Comparison of ENCODE assay signal across 10 cellular contexts in the genomic region with DNA sequence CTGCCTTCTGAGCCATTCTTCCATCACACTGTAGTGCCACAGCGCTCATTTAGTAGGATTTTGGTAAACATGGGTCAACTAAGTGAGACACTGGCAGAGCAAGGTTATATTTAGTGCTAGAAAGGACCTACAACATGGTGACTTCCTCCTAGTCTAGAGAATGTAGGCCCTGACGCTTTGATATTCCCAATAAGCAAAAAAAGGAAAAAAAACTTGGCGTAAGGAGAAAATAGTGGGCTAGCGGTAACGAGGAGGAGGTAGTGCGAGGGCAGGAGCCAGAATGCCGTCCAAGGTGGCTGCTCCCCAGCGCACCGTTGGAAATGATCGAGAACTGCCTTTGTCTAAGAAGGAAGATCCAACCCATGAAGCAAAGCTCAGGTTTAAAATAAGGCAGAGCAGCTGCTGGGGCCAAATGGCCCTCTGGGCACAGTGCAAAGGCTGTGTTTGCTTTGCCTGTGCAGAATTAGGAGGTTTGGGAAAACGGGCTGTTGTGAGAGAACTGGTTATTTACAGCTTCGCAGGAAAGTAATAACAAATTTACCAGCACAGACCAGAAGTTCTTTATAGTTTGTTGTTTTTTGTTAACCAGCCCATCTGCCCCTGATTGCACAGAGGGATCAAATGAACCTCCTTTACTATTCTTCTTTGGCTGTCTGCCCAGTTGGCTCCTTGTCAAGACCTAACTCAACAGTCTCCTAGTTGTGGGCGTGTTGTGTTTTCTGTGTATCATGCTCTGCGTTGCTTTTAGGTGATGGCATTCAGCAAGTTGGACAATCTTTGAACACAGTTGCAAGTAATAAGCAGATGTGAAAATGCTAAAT.
DNase-seq lines count a peak whose midpoint lies in the region; ATAC-seq, FAIRE-seq and TF ChIP-seq lines count a peak whose summit lies in the region.
"Had no signal": no experiment of that assay in that cellular context is flagged by ENCODE, and none has a peak within 500 bp of the region (broad histone marks: within the 10 kb centered on the region; RNA-seq: fewer than 3 reads in every experiment).

No MANE protein-coding gene starts in this region.

- H3K56ac ChIP-seq in H9 (ENCODE audit: insufficient read length, low read depth, low read length): no peak overlapping the region

- intact Hi-C loops in spleen (cut with DNase I; ENCODE audit: low total_unique reads): no loop called here

- no peak overlapping the region for H4K8ac ChIP-seq in H9 (replicated peaks; ENCODE audit: insufficient read length, low read depth, low read length)

- H3K18ac ChIP-seq in H9 (ENCODE audit: insufficient read length, low read depth, low read length): no peak overlapping the region

- H3K9me3 ChIP-seq in mucosa of rectum (ENCODE audit: control insufficient read depth in 2 of 2, low read length in 2 of 2): no peaks in the 10 kb centered on the region
- H3K9me3 ChIP-seq in H9 (ENCODE audit: control insufficient read depth, low read depth, low read length): no peaks in the 10 kb centered on the region
- H3K9me3 ChIP-seq in spleen: no peaks in the 10 kb centered on the region
- H3K9me3 ChIP-seq: thoracic aorta had no signal

- H3K23me2 ChIP-seq in H9 (ENCODE audit: insufficient read length, low read depth, low read length, poor library complexity, severe bottlenecking): no peaks in the 10 kb centered on the region

- no peak overlapping the region for H2BK5ac ChIP-seq in H9 (ENCODE audit: insufficient read length, low read length)

- no peaks in the 10 kb centered on the region for H3K79me2 ChIP-seq in H9 (ENCODE audit: insufficient read depth, low read length)

- H3K27ac ChIP-seq in mucosa of rectum (ENCODE audit: low read depth in 2 of 2, low read length in 2 of 2) (peak overlapping the region; percentile 89), H9 (ENCODE audit: insufficient read length, low read depth, low read length) (no peak overlapping the region), spleen (no peak overlapping the region)
- H3K27ac ChIP-seq: HL-60 had no signal

- H3K4me2 ChIP-seq in H9 (ENCODE audit: insufficient read depth, insufficient read length, low read length): no peak overlapping the region

- no peak overlapping the region for H3K23ac ChIP-seq in H9 (ENCODE audit: insufficient read length, low read depth, low read length)

- no peak overlapping the region for H4K91ac ChIP-seq in H9 (ENCODE audit: insufficient read length, low read depth, low read length)

- no peaks in the 10 kb centered on the region for H3K27me3 ChIP-seq in bronchial epithelial cell (ENCODE audit: control insufficient read depth, insufficient read depth, low read length)
- no peaks in the 10 kb centered on the region for H3K27me3 ChIP-seq in mucosa of rectum (ENCODE audit: control insufficient read depth in 2 of 2, insufficient read depth in 2 of 2, low read length in 2 of 2)
- no peaks in the 10 kb centered on the region for H3K27me3 ChIP-seq in H9 (ENCODE audit: insufficient read depth, low read length)
- H3K27me3 ChIP-seq in spleen (replicated peaks in 1 of 7): peaks cover 0 to 9% (median 0%) of the 10 kb centered on the region in 7 donors

- H3K4ac ChIP-seq in H9 (ENCODE audit: low read depth, low read length): no peak overlapping the region

- peak overlapping the region; percentile 5 to 52 for H3K9ac ChIP-seq in mucosa of rectum (ENCODE audit: low read depth in 1 of 2, low read length in 2 of 2)
- H3K9ac ChIP-seq in H9 (ENCODE audit: extremely low read depth, insufficient read length, low read length): no peak overlapping the region

- H3K27me3 Mint-ChIP-seq in stimulated activated memory B cell treated with anti-CD40 and anti-IgM and Interleukin-4, amounts not matched to agents 10 μg/mL and 1 μg/mL and 100 μg/mL, for 72 hours: no peaks in the 10 kb centered on the region
- no peaks in the 10 kb centered on the region for H3K27me3 Mint-ChIP-seq in H9 (ENCODE audit: low read depth)

- H2BK20ac ChIP-seq in H9 (ENCODE audit: low read depth, low read length, poor library complexity, severe bottlenecking): no peak overlapping the region

- H3K14ac ChIP-seq in H9 (ENCODE audit: insufficient read depth, low read length): no peak overlapping the region

- H2BK12ac ChIP-seq in H9 (ENCODE audit: insufficient read length, low read depth, low read length): no peak overlapping the region

- no peak overlapping the region for H3T11ph ChIP-seq in H9 (ENCODE audit: low read length)

- peaks cover 10% of the 10 kb centered on the region for H3K36me3 ChIP-seq in bronchial epithelial cell (ENCODE audit: control insufficient read depth, insufficient read depth, low read length)
- peaks cover 8 to 9% of the 10 kb centered on the region in 2 donors for H3K36me3 ChIP-seq in mucosa of rectum (ENCODE audit: control insufficient read depth in 2 of 2, insufficient read depth in 2 of 2, low read length in 2 of 2)
- H3K36me3 ChIP-seq in spleen: no peaks in the 10 kb centered on the region

- no peak overlapping the region for H2AK5ac ChIP-seq in H9 (ENCODE audit: insufficient read length, low read length)

- H2BK15ac ChIP-seq in H9 (ENCODE audit: low read depth, low read length): no peak overlapping the region

- no peak overlapping the region for H3K4me3 Mint-ChIP-seq in stimulated activated memory B cell treated with anti-CD40 and anti-IgM and Interleukin-4, amounts not matched to agents 10 μg/mL and 1 μg/mL and 100 μg/mL, for 72 hours
- H3K4me3 Mint-ChIP-seq in H9: no peak overlapping the region

- TF ChIP-seq POLR2A in spleen (IDR thresholded peaks at IDR 0.05): no peak

- H3K9me3 Mint-ChIP-seq in stimulated activated memory B cell treated with anti-CD40 and anti-IgM and Interleukin-4, amounts not matched to agents 10 μg/mL and 1 μg/mL and 100 μg/mL, for 72 hours: no peaks in the 10 kb centered on the region
- no peaks in the 10 kb centered on the region for H3K9me3 Mint-ChIP-seq in H9

- TF ChIP-seq CTCF in bronchial epithelial cell (IDR thresholded peaks at IDR 0.05; ENCODE audit: insufficient read depth, low read length, severe bottlenecking): no peak
- no peak for TF ChIP-seq CTCF in H9 (conservative IDR thresholded peaks at IDR 0.05)
- no peak for TF ChIP-seq CTCF in spleen (IDR thresholded peaks at IDR 0.05 in 8 of 11, conservative IDR thresholded peaks at IDR 0.05 in 3 of 11)

- no peak overlapping the region for H2AFZ ChIP-seq in H9 (ENCODE audit: low read length)

- no peaks in the 10 kb centered on the region for H4K20me1 ChIP-seq in H9 (ENCODE audit: control insufficient read depth, insufficient read depth, insufficient read length)

- peaks cover 19 to 37% of the 10 kb centered on the region in 2 donors for H3K4me1 ChIP-seq in mucosa of rectum (ENCODE audit: control insufficient read depth in 2 of 2, insufficient read depth in 2 of 2, low read length in 2 of 2)
- H3K4me1 ChIP-seq in H9 (ENCODE audit: insufficient read depth, low read length): no peaks in the 10 kb centered on the region
- no peaks in the 10 kb centered on the region for H3K4me1 ChIP-seq in spleen

- peak; percentile 84 for DNase-seq in EL
- peak; percentile 79 for DNase-seq in NCI-H2196 treated with DMSO at 0.1 percent for 48 hours (lab: John Stamatoyannopoulos, UW; ENCODE audit: unreplicated experiment)
- DNase-seq in bronchial epithelial cell (ENCODE audit: low read depth): peak; percentile 91
- no peak for DNase-seq in H9
- DNase-seq in spleen: no peak

- FAIRE-seq in bronchial epithelial cell (lab: Jason Lieb, UNC): no peak

- H3K27ac Mint-ChIP-seq in stimulated activated memory B cell treated with anti-CD40 and anti-IgM and Interleukin-4, amounts not matched to agents 10 μg/mL and 1 μg/mL and 100 μg/mL, for 72 hours: no peak overlapping the region
- H3K27ac Mint-ChIP-seq in H9: no peak overlapping the region

- no peaks in the 10 kb centered on the region for H3K79me1 ChIP-seq in H9 (ENCODE audit: insufficient read depth, low read depth, low read length, poor library complexity, severe bottlenecking)

- peaks cover 9% of the 10 kb centered on the region for H3K4me1 Mint-ChIP-seq in stimulated activated memory B cell treated with anti-CD40 and anti-IgM and Interleukin-4, amounts not matched to agents 10 μg/mL and 1 μg/mL and 100 μg/mL, for 72 hours
- H3K4me1 Mint-ChIP-seq in H9: 0 out of 4 replicates have a peak, but pooled peaks cover 0 to 4% of the 10 kb centered on the region in 2 experiments

- no peak for ATAC-seq in stimulated activated memory B cell treated with anti-CD40 and anti-IgM and Interleukin-4, amounts not matched to agents 10 μg/mL and 1 μg/mL and 100 μg/mL, for 72 hours
- no peak for ATAC-seq in HG03469 (IDR thresholded peaks at IDR 0.05; ENCODE audit: unreplicated experiment)

- H3K36me3 Mint-ChIP-seq in stimulated activated memory B cell treated with anti-CD40 and anti-IgM and Interleukin-4, amounts not matched to agents 10 μg/mL and 1 μg/mL and 100 μg/mL, for 72 hours: no peaks in the 10 kb centered on the region
- peaks cover under 1 to 13% (median 3%) of the 10 kb centered on the region in 3 experiments; a peak in 6 of 7 replicates for H3K36me3 Mint-ChIP-seq in H9 (ENCODE audit: insufficient read depth in 1 of 3, low read depth in 3 of 3)

- H2BK120ac ChIP-seq in H9 (ENCODE audit: low read depth, low read length, poor library complexity, severe bottlenecking): no peak overlapping the region

- WGBS in H9 (ENCODE audit: extremely low coverage, insufficient read length, low lambda C conversion rate): no CpG with 5 or more reads among the region's 14 CpGs
- 88 to 92% (median 89%) methylated on average over 14 of the region's 14 CpGs for WGBS in spleen, 5 donors

- H4K5ac ChIP-seq in H9 (ENCODE audit: insufficient read length, low read depth, low read length): no peak overlapping the region

- H3K4me3 ChIP-seq in bronchial epithelial cell (ENCODE audit: low read depth, low read length) (no peak overlapping the region), mucosa of rectum (ENCODE audit: low read length in 2 of 2) (peak overlapping the region in 1 of 2 donors; percentile 43), spleen (no peak overlapping the region)
- H3K4me3 ChIP-seq: thoracic aorta had no signal

Comparison
In these comparisons a context has a peak if more than half of its experiments do, and no peak if none do; other contexts are left out.
1. DNase-seq: peak in EL (single experiment), NCI-H2196 treated with DMSO at 0.1 percent for 48 hours (single experiment) and bronchial epithelial cell (single experiment); none in H9 (single experiment) and spleen (single experiment).
2. H3K27ac ChIP-seq: peak in mucosa of rectum (2 of 2); none in H9 (single experiment) and spleen (0 of 8).